ENCODE assay signal across 8 cellular contexts in the genomic region with DNA sequence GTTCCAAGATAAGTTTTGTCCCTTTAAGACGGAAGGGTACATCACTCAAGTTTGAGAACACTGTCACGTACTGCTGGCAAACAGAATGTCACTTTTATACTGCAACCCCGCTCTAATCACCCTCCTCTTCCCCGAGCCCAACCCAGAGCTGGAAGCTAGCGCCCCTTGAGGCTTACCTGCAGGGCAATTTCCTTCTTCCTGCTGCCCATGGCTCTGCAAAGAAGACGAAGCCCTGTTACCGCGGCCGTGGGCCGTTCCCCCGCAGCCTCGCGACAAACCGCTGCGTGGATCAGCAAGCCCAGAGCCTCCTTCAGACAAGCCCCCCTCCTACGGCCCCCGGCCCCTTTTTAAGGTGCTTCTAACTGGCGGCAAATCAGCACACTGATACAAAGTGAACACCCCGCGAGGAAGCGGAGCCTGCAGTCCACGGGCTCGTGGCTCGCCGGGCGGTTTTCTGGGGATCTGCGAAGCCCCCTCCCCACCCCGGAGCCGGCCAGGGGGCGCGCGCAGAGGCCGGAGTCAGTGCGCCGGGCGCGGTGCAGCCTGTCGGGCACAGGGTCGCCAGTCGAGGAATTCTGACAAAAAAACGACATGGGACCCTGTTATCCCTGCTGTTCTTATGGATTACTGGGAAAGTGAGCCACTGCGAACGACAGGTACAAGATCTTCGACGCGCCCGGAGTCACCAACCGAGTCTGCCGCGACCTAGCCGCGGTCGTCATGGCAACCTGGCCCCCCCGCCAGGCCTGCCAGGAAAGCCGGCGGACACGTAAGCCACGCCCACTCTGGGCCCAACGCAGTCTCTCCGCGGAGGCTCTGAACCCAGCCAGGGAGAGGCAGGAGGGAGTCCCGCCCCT. TPM values are rescaled to one million over a fixed set of nuclear protein-coding genes. Genes with fewer than 3 reads are reported as not detected.
A peak's percentile ranks its signal among the peaks of the same experiment; 100 is the strongest.
DNase-seq lines count a peak whose midpoint lies in the region; ATAC-seq lines count a peak whose summit lies in the region.

A gene with protein sequence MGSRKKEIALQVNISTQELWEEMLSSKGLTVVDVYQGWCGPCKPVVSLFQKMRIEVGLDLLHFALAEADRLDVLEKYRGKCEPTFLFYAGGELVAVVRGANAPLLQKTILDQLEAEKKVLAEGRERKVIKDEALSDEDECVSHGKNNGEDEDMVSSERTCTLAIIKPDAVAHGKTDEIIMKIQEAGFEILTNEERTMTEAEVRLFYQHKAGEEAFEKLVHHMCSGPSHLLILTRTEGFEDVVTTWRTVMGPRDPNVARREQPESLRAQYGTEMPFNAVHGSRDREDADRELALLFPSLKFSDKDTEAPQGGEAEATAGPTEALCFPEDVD (minus strand): TSS at position 725 of the 857 bp plus-strand sequence. CDS start 516 bp downstream, at position 209.

- H3K4me1 ChIP-seq in naive thymus-derived CD4-positive, alpha-beta T cell (ENCODE audit: control insufficient read depth in 2 of 2, insufficient read depth in 2 of 2, low read length in 2 of 2) = peaks cover 5 to 8% of the 10 kb centered on the region in 2 donors

- peak within 1 kb of the TSS; percentile 90 for H3K27ac Mint-ChIP-seq in activated T-helper 17 cell treated with anti-CD3 and anti-CD28 coated beads, Interleukin-2, amount 50 U/mL, for 72 hours
- H3K27ac Mint-ChIP-seq in naive thymus-derived CD4-positive, alpha-beta T cell = peak within 1 kb of the TSS; percentile 85 to 98 (median 94)
- H3K27ac Mint-ChIP-seq in stimulated activated memory B cell treated with anti-CD40 and anti-IgM and Interleukin-4, amounts not matched to agents 10 μg/mL and 1 μg/mL and 100 μg/mL, for 72 hours = peak within 1 kb of the TSS; percentile 59

- CTCF ChIA-PET in naive thymus-derived CD4-positive, alpha-beta T cell (lab: Charles Lee) = interaction anchor here (0.6 to 1.5 kb wide), 5 partner anchors 12 to 143 kb away, joined by 3 to 6 read pairs (median 3); no protein-coding TSS in a partner anchor

- no peaks in the 10 kb centered on the region for H3K27me3 ChIP-seq in naive thymus-derived CD4-positive, alpha-beta T cell (ENCODE audit: control insufficient read depth in 2 of 2, insufficient read depth in 2 of 2, low read length in 2 of 2)

- DNase-seq in DMS 273 treated with DMSO at 0.1 percent for 48 hours (lab: John Stamatoyannopoulos, UW) (peak; percentile 94), LHCN-M2 (ENCODE audit: low read depth) (peak; percentile 57), RPMI8226 (peak; percentile 78), fibroblast of peridontal ligament (ENCODE audit: extremely low read depth) (peak; percentile 49)
- DNase-seq in naive thymus-derived CD4-positive, alpha-beta T cell = peak; percentile 79 to 91 (median 86)

- ATAC-seq in GM21786 (IDR thresholded peaks at IDR 0.05; ENCODE audit: unreplicated experiment) = peak; percentile 71
- ATAC-seq in activated T-helper 17 cell treated with anti-CD3 and anti-CD28 coated beads, Interleukin-2, amount 50 U/mL, for 72 hours (replicated peaks) = peak; percentile 87
- ATAC-seq in naive thymus-derived CD4-positive, alpha-beta T cell = peak; percentile 95
- ATAC-seq in stimulated activated memory B cell treated with anti-CD40 and anti-IgM and Interleukin-4, amounts not matched to agents 10 μg/mL and 1 μg/mL and 100 μg/mL, for 72 hours = peak; percentile 91

- no peaks in the 10 kb centered on the region for H3K36me3 Mint-ChIP-seq in activated T-helper 17 cell treated with anti-CD3 and anti-CD28 coated beads, Interleukin-2, amount 50 U/mL, for 72 hours (ENCODE audit: low read depth)
- no peaks in the 10 kb centered on the region for H3K36me3 Mint-ChIP-seq in naive thymus-derived CD4-positive, alpha-beta T cell
- no peaks in the 10 kb centered on the region for H3K36me3 Mint-ChIP-seq in stimulated activated memory B cell treated with anti-CD40 and anti-IgM and Interleukin-4, amounts not matched to agents 10 μg/mL and 1 μg/mL and 100 μg/mL, for 72 hours

- H3K36me3 ChIP-seq in naive thymus-derived CD4-positive, alpha-beta T cell (ENCODE audit: control insufficient read depth in 2 of 3, insufficient read depth in 3 of 3, low read length in 3 of 3) = peaks cover 0 to 3% (median 0%) of the 10 kb centered on the region in 3 experiments

- no peaks in the 10 kb centered on the region for H3K27me3 Mint-ChIP-seq in activated T-helper 17 cell treated with anti-CD3 and anti-CD28 coated beads, Interleukin-2, amount 50 U/mL, for 72 hours
- H3K27me3 Mint-ChIP-seq in naive thymus-derived CD4-positive, alpha-beta T cell = peaks cover 0 to 10% (median 0%) of the 10 kb centered on the region in 5 donors
- H3K27me3 Mint-ChIP-seq in stimulated activated memory B cell treated with anti-CD40 and anti-IgM and Interleukin-4, amounts not matched to agents 10 μg/mL and 1 μg/mL and 100 μg/mL, for 72 hours = peaks cover 18% of the 10 kb centered on the region

- H3K4me3 ChIP-seq in naive thymus-derived CD4-positive, alpha-beta T cell (ENCODE audit: low read length) = peak within 1 kb of the TSS; percentile 78

- peak within 1 kb of the TSS; percentile 90 for H3K4me3 Mint-ChIP-seq in activated T-helper 17 cell treated with anti-CD3 and anti-CD28 coated beads, Interleukin-2, amount 50 U/mL, for 72 hours
- H3K4me3 Mint-ChIP-seq in naive thymus-derived CD4-positive, alpha-beta T cell = peak within 1 kb of the TSS; percentile 91 to 99 (median 97)
- peak within 1 kb of the TSS; percentile 84 for H3K4me3 Mint-ChIP-seq in stimulated activated memory B cell treated with anti-CD40 and anti-IgM and Interleukin-4, amounts not matched to agents 10 μg/mL and 1 μg/mL and 100 μg/mL, for 72 hours

- H3K27ac ChIP-seq in naive thymus-derived CD4-positive, alpha-beta T cell (ENCODE audit: low read depth, low read length) = peak within 1 kb of the TSS; percentile 86

- intact Hi-C loops in naive thymus-derived CD4-positive, alpha-beta T cell (cut with micrococcal nuclease) = loop anchor here (1.0 to 5.0 kb wide), 14 partner anchors 17 to 1577 kb away; a partner anchor contains a TSS

- peaks cover 27% of the 10 kb centered on the region for H3K4me1 Mint-ChIP-seq in activated T-helper 17 cell treated with anti-CD3 and anti-CD28 coated beads, Interleukin-2, amount 50 U/mL, for 72 hours
- peaks cover 12 to 40% (median 36%) of the 10 kb centered on the region in 7 donors for H3K4me1 Mint-ChIP-seq in naive thymus-derived CD4-positive, alpha-beta T cell
- H3K4me1 Mint-ChIP-seq in stimulated activated memory B cell treated with anti-CD40 and anti-IgM and Interleukin-4, amounts not matched to agents 10 μg/mL and 1 μg/mL and 100 μg/mL, for 72 hours = peaks cover 16% of the 10 kb centered on the region

- no peaks in the 10 kb centered on the region for H3K9me3 Mint-ChIP-seq in activated T-helper 17 cell treated with anti-CD3 and anti-CD28 coated beads, Interleukin-2, amount 50 U/mL, for 72 hours
- no peaks in the 10 kb centered on the region for H3K9me3 Mint-ChIP-seq in naive thymus-derived CD4-positive, alpha-beta T cell
- no peaks in the 10 kb centered on the region for H3K9me3 Mint-ChIP-seq in stimulated activated memory B cell treated with anti-CD40 and anti-IgM and Interleukin-4, amounts not matched to agents 10 μg/mL and 1 μg/mL and 100 μg/mL, for 72 hours

- no peaks in the 10 kb centered on the region for H3K9me3 ChIP-seq in naive thymus-derived CD4-positive, alpha-beta T cell (ENCODE audit: control insufficient read depth in 2 of 3, low read length in 3 of 3)

- POLR2A ChIA-PET in naive thymus-derived CD4-positive, alpha-beta T cell (lab: Charles Lee) = interaction anchor here (0.8 kb wide), 1 partner anchor 142 kb away, joined by 4 read pairs; no protein-coding TSS in a partner anchor

RNA-seq across cellular contexts. Expression of the gene that starts here (rescaled TPM):
- total RNA-seq in LHCN-M2 (2014; rRNA removed) = not detected in 2 replicates
- polyA plus RNA-seq in LHCN-M2 (2012) = 0.21 TPM
- total RNA-seq in activated T-helper 17 cell treated with anti-CD3 and anti-CD28 coated beads, Interleukin-2, amount 50 U/mL, for 72 hours = 1 to 10 TPM; 1.6 to 6.8 TPM
- total RNA-seq in naive thymus-derived CD4-positive, alpha-beta T cell = 1 to 10 TPM in 2 of 5 experiments, under 1 TPM in 2, not detected in 1; 0.69 to 2.0 (median 1.2) TPM
- polyA plus RNA-seq in naive thymus-derived CD4-positive, alpha-beta T cell = under 1 TPM; 0.52 to 0.71 TPM

Comparison
In these comparisons a context has a peak if more than half of its experiments do, and no peak if none do; other contexts are left out.
1. Peak in every context shown above with its lines: DNase-seq, ATAC-seq, H3K4me3 ChIP-seq and H3K27ac ChIP-seq.
2. Peak in DNase-seq in LHCN-M2; RNA of the gene not detected or under 1 TPM.